ENCODE assay signal across 9 cellular contexts in genomic region chr3:57949779-57950618, GRCh38. TPM values are rescaled to one million over a fixed set of nuclear protein-coding genes. Genes with fewer than 3 reads are reported as not detected.
DNase-seq lines count a peak whose midpoint lies in the region; ATAC-seq and TF ChIP-seq lines count a peak whose summit lies in the region.
"Had no signal": no experiment of that assay in that cellular context is flagged by ENCODE, and none has a peak within 500 bp of the region (broad histone marks: within the 10 kb centered on the region; RNA-seq: fewer than 3 reads in every experiment).

No MANE protein-coding gene starts in this region.

- H3K4me1 ChIP-seq in SK-N-SH (ENCODE audit: control insufficient read depth in 1 of 2, insufficient read depth in 2 of 2, low read depth in 1 of 2, low read length in 1 of 2), result peaks cover 13 to 21% of the 10 kb centered on the region in 2 experiments; a peak in 3 of 4 replicates
- H3K4me1 ChIP-seq in rectal smooth muscle tissue (ENCODE audit: control insufficient read depth, insufficient read depth, low read length), result peaks cover 36% of the 10 kb centered on the region

- H3K36me3 ChIP-seq in SK-N-SH (replicated peaks in 1 of 2; ENCODE audit: control insufficient read depth in 1 of 2, insufficient read depth in 2 of 2, low read length in 1 of 2), result no peaks in the 10 kb centered on the region
- H3K36me3 ChIP-seq in rectal smooth muscle tissue (ENCODE audit: control insufficient read depth, insufficient read depth, low read length), result no peaks in the 10 kb centered on the region

- peak; percentile 40; the same call in 1 of the 2 replicates for TF ChIP-seq CTCF in SK-N-SH (IDR thresholded peaks at IDR 0.05)
- TF ChIP-seq CTCF in foreskin fibroblast (IDR thresholded peaks at IDR 0.05; ENCODE audit: low read depth, low read length), result peak; percentile 22
- TF ChIP-seq CTCF in glutamatergic neuron (IDR thresholded peaks at IDR 0.05; ENCODE audit: partially characterized antibody, unreplicated experiment), result no peak

- CTCF ChIA-PET in SK-N-SH (lab: Yijun Ruan, JAX), result interaction anchor here (0.6 to 1.2 kb wide), 2 partner anchors 29 to 229 kb away, joined by 3 to 4 read pairs; no protein-coding TSS in a partner anchor

- peak overlapping the region; percentile 44; the same call in 1 of the 2 replicates for H2AFZ ChIP-seq in SK-N-SH (ENCODE audit: low read depth)

- no peak for TF ChIP-seq EP300 in SK-N-SH (IDR thresholded peaks at IDR 0.05; ENCODE audit: borderline replicate concordance in 1 of 2, low read depth in 1 of 2, low read length in 1 of 2)

- H3K27ac Mint-ChIP-seq in glutamatergic neuron (ENCODE audit: unreplicated experiment), result no peak overlapping the region

- no peaks in the 10 kb centered on the region for H3K9me2 ChIP-seq in SK-N-SH

- H3K27me3 ChIP-seq in SK-N-SH (ENCODE audit: insufficient read depth), result no peaks in the 10 kb centered on the region
- H3K27me3 ChIP-seq in rectal smooth muscle tissue (ENCODE audit: control insufficient read depth, insufficient read depth, low read length), result no peaks in the 10 kb centered on the region

- H3K4me3 Mint-ChIP-seq in glutamatergic neuron (ENCODE audit: unreplicated experiment), result no peak overlapping the region

- POLR2A ChIA-PET in SK-N-SH (lab: Yijun Ruan, JAX), result no interaction called here

- peaks cover 4% of the 10 kb centered on the region for H3K36me3 Mint-ChIP-seq in glutamatergic neuron (ENCODE audit: unreplicated experiment)

- 0 out of 2 replicates have a peak, but pooled peaks have one; percentile 9 for TF ChIP-seq RAD21 in SK-N-SH (IDR thresholded peaks at IDR 0.05; ENCODE audit: low read length)

- H3K27ac ChIP-seq in SK-N-SH (ENCODE audit: low read depth in 2 of 2, low read length in 1 of 2), result peak overlapping the region in 1 of 2 experiments; percentile 95; a peak in 2 of 4 replicates
- peak overlapping the region; percentile 98 for H3K27ac ChIP-seq in rectal smooth muscle tissue (ENCODE audit: low read depth, low read length)

- H3K9ac ChIP-seq in SK-N-SH, result no peak overlapping the region
- no peak overlapping the region for H3K9ac ChIP-seq in rectal smooth muscle tissue (ENCODE audit: low read length)

- no peak for ATAC-seq in GM21825 (IDR thresholded peaks at IDR 0.05; ENCODE audit: unreplicated experiment)
- ATAC-seq in GM18505 (IDR thresholded peaks at IDR 0.05; ENCODE audit: unreplicated experiment), result no peak

- no peaks in the 10 kb centered on the region for H4K20me1 ChIP-seq in SK-N-SH (ENCODE audit: insufficient read depth)

- TF ChIP-seq POLR2A in GM18505 (IDR thresholded peaks at IDR 0.05; ENCODE audit: borderline replicate concordance, extremely low read depth, insufficient read depth, insufficient read length), result no peak

- WGBS in SK-N-SH (ENCODE audit: low lambda C conversion rate), result 77% methylated on average over 7 of the region's 7 CpGs

- H3F3A ChIP-seq in SK-N-SH (replicated peaks; ENCODE audit: insufficient read depth), result peaks cover 28% of the 10 kb centered on the region

- H3K9me3 Mint-ChIP-seq in glutamatergic neuron (ENCODE audit: unreplicated experiment), result peaks cover 6% of the 10 kb centered on the region

- H3K27me3 Mint-ChIP-seq in glutamatergic neuron (ENCODE audit: unreplicated experiment), result peaks cover 5% of the 10 kb centered on the region

- peaks cover 6% of the 10 kb centered on the region for H3K4me1 Mint-ChIP-seq in glutamatergic neuron (ENCODE audit: low read depth, unreplicated experiment)

- peak; percentile 50 for DNase-seq in ELR (ENCODE audit: low read depth)
- DNase-seq in SK-N-SH, result no peak
- DNase-seq in foreskin fibroblast, result peak; percentile 67 to 74
- DNase-seq in glutamatergic neuron, result no peak
- no peak for DNase-seq in activated CD4-positive, alpha-beta T cell treated with anti-CD3 and anti-CD28 coated beads for 1 hour
- DNase-seq: activated CD4-positive, alpha-beta T cell treated with anti-CD3 and anti-CD28 coated beads for 4 hours had no signal

- H3K4me3 ChIP-seq in SK-N-SH (ENCODE audit: low read depth in 2 of 2, low read length in 1 of 2) (no peak overlapping the region), foreskin fibroblast (ENCODE audit: low read depth in 1 of 2, low read length in 2 of 2) (no peak overlapping the region), rectal smooth muscle tissue (ENCODE audit: low read length) (no peak overlapping the region)

- H3K9me3 ChIP-seq in SK-N-SH, result no peaks in the 10 kb centered on the region

- H3K79me2 ChIP-seq in SK-N-SH (ENCODE audit: insufficient read depth), result no peaks in the 10 kb centered on the region

- peak overlapping the region; percentile 42; the same call in 1 of the 2 replicates for H3K4me2 ChIP-seq in SK-N-SH

TF ChIP-seq in SK-N-SH, 30 proteins besides CTCF, POLR2A, EP300 and RAD21:
- TF ChIP-seq REST (IDR thresholded peaks at IDR 0.05; ENCODE audit: low read depth, low read length) (no peak), MEF2A (IDR thresholded peaks at IDR 0.05; ENCODE audit: borderline replicate concordance, low read depth) (no peak), USF1 (IDR thresholded peaks at IDR 0.05; ENCODE audit: borderline replicate concordance, low read depth) (peak; percentile 62; the same call in 1 of the 2 replicates), POLR2AphosphoS5 (IDR thresholded peaks at IDR 0.05; ENCODE audit: low read depth, low read length) (no peak), GATA2 (CRISPR knock-in tag; IDR thresholded peaks at IDR 0.05) (no peak), MAX (IDR thresholded peaks at IDR 0.05; ENCODE audit: low read depth) (peak; percentile 91), CHD2 (IDR thresholded peaks at IDR 0.05; ENCODE audit: low read length, partially characterized antibody) (no peak), TEAD4 (IDR thresholded peaks at IDR 0.05; ENCODE audit: borderline replicate concordance, insufficient read depth) (no peak), GABPA (IDR thresholded peaks at IDR 0.05; ENCODE audit: low read depth) (no peak), RFX5 (IDR thresholded peaks at IDR 0.05; ENCODE audit: low read length) (no peak), FOSL2 (IDR thresholded peaks at IDR 0.05; ENCODE audit: borderline replicate concordance, low read depth) (no peak), RXRA (IDR thresholded peaks at IDR 0.05; ENCODE audit: borderline replicate concordance, low read depth) (no peak)

RNA-seq across cellular contexts. Expression of gene FLNB, which starts 58.2 kb away (rescaled TPM):
- 115 and 127 TPM in 2 replicates for polyA plus RNA-seq in SK-N-SH (2012; rRNA removed)
- 44.1 and 52.4 TPM in 2 replicates for polyA plus RNA-seq in SK-N-SH (2012; cell fraction: cytosol; rRNA removed)
- 397 and 536 TPM in 2 replicates for polyA plus RNA-seq in SK-N-SH (2012; cell fraction: nucleus; rRNA removed)
- total RNA-seq in glutamatergic neuron (ENCODE audit: unreplicated experiment), result 75.4 TPM

Comparison
In these comparisons a context has a peak if more than half of its experiments do, and no peak if none do; other contexts are left out.
1. DNase-seq: peak in ELR (single experiment) and foreskin fibroblast (2 of 2); none in SK-N-SH (single experiment), glutamatergic neuron (single experiment) and activated CD4-positive, alpha-beta T cell treated with anti-CD3 and anti-CD28 coated beads for 1 hour (single experiment).